Comparison of ENCODE assay signal across 1 cellular context in genomic region chr4:98794565-98795205, GRCh38.
TF ChIP-seq lines count a peak whose summit lies in the region.

No MANE protein-coding gene starts in this region.

TF ChIP-seq in GM23338, 12 proteins besides CTCF, POLR2A, EP300 and RAD21 (continued from another document):
- TF ChIP-seq ZNF462 (CRISPR knock-in tag; IDR thresholded peaks at IDR 0.05) (no peak), NANOG (IDR thresholded peaks at IDR 0.05; ENCODE audit: borderline replicate concordance) (no peak), EZH2phosphoT487 (IDR thresholded peaks at IDR 0.05; ENCODE audit: unreplicated experiment) (no peak), ZNF114 (CRISPR knock-in tag; IDR thresholded peaks at IDR 0.05) (no peak), JUNB (IDR thresholded peaks at IDR 0.05; ENCODE audit: unreplicated experiment) (no peak)
- TF ChIP-seq, protein P1, sequence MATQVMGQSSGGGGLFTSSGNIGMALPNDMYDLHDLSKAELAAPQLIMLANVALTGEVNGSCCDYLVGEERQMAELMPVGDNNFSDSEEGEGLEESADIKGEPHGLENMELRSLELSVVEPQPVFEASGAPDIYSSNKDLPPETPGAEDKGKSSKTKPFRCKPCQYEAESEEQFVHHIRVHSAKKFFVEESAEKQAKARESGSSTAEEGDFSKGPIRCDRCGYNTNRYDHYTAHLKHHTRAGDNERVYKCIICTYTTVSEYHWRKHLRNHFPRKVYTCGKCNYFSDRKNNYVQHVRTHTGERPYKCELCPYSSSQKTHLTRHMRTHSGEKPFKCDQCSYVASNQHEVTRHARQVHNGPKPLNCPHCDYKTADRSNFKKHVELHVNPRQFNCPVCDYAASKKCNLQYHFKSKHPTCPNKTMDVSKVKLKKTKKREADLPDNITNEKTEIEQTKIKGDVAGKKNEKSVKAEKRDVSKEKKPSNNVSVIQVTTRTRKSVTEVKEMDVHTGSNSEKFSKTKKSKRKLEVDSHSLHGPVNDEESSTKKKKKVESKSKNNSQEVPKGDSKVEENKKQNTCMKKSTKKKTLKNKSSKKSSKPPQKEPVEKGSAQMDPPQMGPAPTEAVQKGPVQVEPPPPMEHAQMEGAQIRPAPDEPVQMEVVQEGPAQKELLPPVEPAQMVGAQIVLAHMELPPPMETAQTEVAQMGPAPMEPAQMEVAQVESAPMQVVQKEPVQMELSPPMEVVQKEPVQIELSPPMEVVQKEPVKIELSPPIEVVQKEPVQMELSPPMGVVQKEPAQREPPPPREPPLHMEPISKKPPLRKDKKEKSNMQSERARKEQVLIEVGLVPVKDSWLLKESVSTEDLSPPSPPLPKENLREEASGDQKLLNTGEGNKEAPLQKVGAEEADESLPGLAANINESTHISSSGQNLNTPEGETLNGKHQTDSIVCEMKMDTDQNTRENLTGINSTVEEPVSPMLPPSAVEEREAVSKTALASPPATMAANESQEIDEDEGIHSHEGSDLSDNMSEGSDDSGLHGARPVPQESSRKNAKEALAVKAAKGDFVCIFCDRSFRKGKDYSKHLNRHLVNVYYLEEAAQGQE (IDR thresholded peaks at IDR 0.05; ENCODE audit: unreplicated experiment) = no peak
